15 cellular contexts compared by ENCODE assay signal in the genomic region with DNA sequence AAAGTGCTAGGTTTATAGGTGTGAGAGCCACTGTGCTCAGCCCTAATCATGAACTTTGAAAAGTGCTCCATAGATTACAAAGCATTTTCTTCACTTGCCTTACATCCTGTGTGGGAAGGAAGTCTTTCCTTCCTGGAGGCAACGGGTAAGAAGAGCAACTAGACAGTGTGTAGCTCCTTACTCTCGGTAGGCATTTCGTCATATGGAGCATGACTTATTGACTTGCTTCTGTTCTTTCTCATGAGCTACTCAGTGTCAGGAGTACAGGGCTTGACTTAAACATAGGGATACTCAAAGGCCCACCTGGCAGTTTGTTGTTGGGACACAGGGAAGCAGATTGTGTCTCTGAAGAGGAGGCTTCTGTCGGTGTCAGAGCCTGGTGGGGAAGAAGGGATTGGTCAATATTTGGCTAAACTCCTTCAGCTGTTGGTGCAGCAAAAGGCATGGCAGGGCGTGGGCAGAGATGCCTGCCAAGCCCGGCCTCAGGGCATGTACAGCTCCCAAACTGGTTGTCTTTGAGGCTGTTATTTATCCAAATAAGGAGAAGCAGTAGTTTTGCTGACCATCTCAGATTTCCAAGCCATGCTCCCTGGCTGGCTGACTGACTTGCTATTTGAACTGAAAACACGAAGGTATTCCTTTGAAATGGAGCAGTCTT.
A peak's percentile ranks its signal among the peaks of the same experiment; 100 is the strongest.
DNase-seq lines count a peak whose midpoint lies in the region; ATAC-seq, FAIRE-seq and TF ChIP-seq lines count a peak whose summit lies in the region.
"Had no signal": no experiment of that assay in that cellular context is flagged by ENCODE, and none has a peak within 500 bp of the region (broad histone marks: within the 10 kb centered on the region; RNA-seq: fewer than 3 reads in every experiment).

No MANE protein-coding gene starts in this region.

- no peak for TF ChIP-seq CTCF in natural killer cell (IDR thresholded peaks at IDR 0.05)
- no peak for TF ChIP-seq CTCF in astrocyte (IDR thresholded peaks at IDR 0.05; ENCODE audit: insufficient read depth, low read depth, low read length)
- no peak for TF ChIP-seq CTCF in upper lobe of right lung (IDR thresholded peaks at IDR 0.05)

- no peaks in the 10 kb centered on the region for H4K20me1 ChIP-seq in astrocyte (ENCODE audit: insufficient read depth, low read length)

- no peak for DNase-seq in natural killer cell treated with Interleukin-12 subunit alpha and Interleukin-12 subunit beta and Interleukin-15 and Interleukin-18, amount 100 ng/mL, for 72 hours (ENCODE audit: low spot score)
- no peak for DNase-seq in natural killer cell
- DNase-seq in astrocyte (ENCODE audit: low read depth) = no peak
- DNase-seq in kidney glomerular epithelial cell (lab: John Stamatoyannopoulos, UW) = peak; percentile 12
- no peak for DNase-seq in upper lobe of right lung
- no peak for DNase-seq in nucleus accumbens (lab: John Stamatoyannopoulos, UW)
- no peak for DNase-seq in SHP77 (lab: John Stamatoyannopoulos, UW)
- DNase-seq: activated T-cell treated with anti-CD3 and anti-CD28 coated beads, Interleukin-2, amount 50 U/mL, for 72 hours; head of caudate nucleus; NCI-H187; stimulated activated CD4-positive, alpha-beta T cell treated with anti-CD3 and anti-CD28 coated beads, Interleukin-1b, Interleukin-23, amount 100 ng/mL, for 48 hours had no signal

- H3K4me3 ChIP-seq in astrocyte (ENCODE audit: insufficient read depth, low read depth, low read length) (no peak overlapping the region), upper lobe of right lung (no peak overlapping the region)
- H3K4me3 ChIP-seq: thoracic aorta had no signal

- no peak overlapping the region for H3K27ac ChIP-seq in astrocyte (ENCODE audit: low read depth, low read length)
- H3K27ac ChIP-seq in upper lobe of right lung = no peak overlapping the region
- H3K27ac ChIP-seq: HL-60, thoracic aorta had no signal

- H3K36me3 ChIP-seq in astrocyte (ENCODE audit: insufficient read depth, low read length) = no peaks in the 10 kb centered on the region
- no peaks in the 10 kb centered on the region for H3K36me3 ChIP-seq in upper lobe of right lung
- H3K36me3 ChIP-seq: thoracic aorta had no signal

- H3K27me3 ChIP-seq in astrocyte (ENCODE audit: insufficient read depth, low read length) (no peaks in the 10 kb centered on the region), upper lobe of right lung (no peaks in the 10 kb centered on the region)

- no peak overlapping the region for H3K9ac ChIP-seq in astrocyte (ENCODE audit: low read length)

- no peaks in the 10 kb centered on the region for H3K36me3 Mint-ChIP-seq in natural killer cell treated with Interleukin-12 subunit alpha and Interleukin-12 subunit beta and Interleukin-15 and Interleukin-18, amount 100 ng/mL, for 72 hours
- H3K36me3 Mint-ChIP-seq in natural killer cell = no peaks in the 10 kb centered on the region
- peaks cover 17% of the 10 kb centered on the region for H3K36me3 Mint-ChIP-seq in astrocyte (ENCODE audit: low read depth, unreplicated experiment)

- H2AFZ ChIP-seq in astrocyte (ENCODE audit: low read depth, low read length) = no peak overlapping the region

- no peaks in the 10 kb centered on the region for H3K79me2 ChIP-seq in astrocyte (ENCODE audit: insufficient read depth, low read length)

- H3K4me1 Mint-ChIP-seq in natural killer cell treated with Interleukin-12 subunit alpha and Interleukin-12 subunit beta and Interleukin-15 and Interleukin-18, amount 100 ng/mL, for 72 hours (ENCODE audit: low read depth in 2 of 2) = peaks cover 0 to 4% of the 10 kb centered on the region in 2 donors
- no peaks in the 10 kb centered on the region for H3K4me1 Mint-ChIP-seq in natural killer cell
- peaks cover 42% of the 10 kb centered on the region for H3K4me1 Mint-ChIP-seq in astrocyte (ENCODE audit: low read depth, unreplicated experiment)
- H3K4me1 Mint-ChIP-seq: central memory CD8-positive, alpha-beta T cell had no signal

- peaks cover 11% of the 10 kb centered on the region for H3K4me1 ChIP-seq in astrocyte (ENCODE audit: insufficient read depth, low read length)
- H3K4me1 ChIP-seq in upper lobe of right lung = peaks cover under 1% of the 10 kb centered on the region

- H3K9me3 ChIP-seq in astrocyte (ENCODE audit: insufficient read depth, low read depth, low read length) = no peaks in the 10 kb centered on the region
- H3K9me3 ChIP-seq in upper lobe of right lung = no peaks in the 10 kb centered on the region
- H3K9me3 ChIP-seq: thoracic aorta had no signal

- intact Hi-C loops in natural killer cell (cut with micrococcal nuclease) = no loop called here
- intact Hi-C loops in upper lobe of right lung (cut with DNase I) = no loop called here

- no peak overlapping the region for H3K4me2 ChIP-seq in astrocyte (ENCODE audit: low read length)

- peak; percentile 6 to 45 for ATAC-seq in natural killer cell treated with Interleukin-12 subunit alpha and Interleukin-12 subunit beta and Interleukin-15 and Interleukin-18, amount 100 ng/mL, for 72 hours
- ATAC-seq in natural killer cell = no peak
- ATAC-seq in upper lobe of right lung = peak; percentile 59
- ATAC-seq in GM21360 (IDR thresholded peaks at IDR 0.05; ENCODE audit: unreplicated experiment) = no peak
- ATAC-seq: activated T-cell treated with anti-CD3 and anti-CD28 coated beads, Interleukin-2, amount 50 U/mL, for 72 hours had no signal

- H3K9me3 Mint-ChIP-seq in natural killer cell treated with Interleukin-12 subunit alpha and Interleukin-12 subunit beta and Interleukin-15 and Interleukin-18, amount 100 ng/mL, for 72 hours = no peaks in the 10 kb centered on the region
- H3K9me3 Mint-ChIP-seq in natural killer cell = peaks cover 0 to 2% of the 10 kb centered on the region in 2 donors
- no peaks in the 10 kb centered on the region for H3K9me3 Mint-ChIP-seq in astrocyte (ENCODE audit: unreplicated experiment)
- H3K9me3 Mint-ChIP-seq: central memory CD8-positive, alpha-beta T cell had no signal

- H3K27ac Mint-ChIP-seq in natural killer cell treated with Interleukin-12 subunit alpha and Interleukin-12 subunit beta and Interleukin-15 and Interleukin-18, amount 100 ng/mL, for 72 hours = no peak overlapping the region
- H3K27ac Mint-ChIP-seq in natural killer cell (no peak overlapping the region), astrocyte (ENCODE audit: unreplicated experiment) (peak overlapping the region; percentile 77)
- H3K27ac Mint-ChIP-seq: activated T-cell treated with anti-CD3 and anti-CD28 coated beads, Interleukin-2, amount 50 U/mL, for 72 hours had no signal

- H3K27me3 Mint-ChIP-seq in natural killer cell treated with Interleukin-12 subunit alpha and Interleukin-12 subunit beta and Interleukin-15 and Interleukin-18, amount 100 ng/mL, for 72 hours = peaks cover 4 to 12% of the 10 kb centered on the region in 2 donors
- H3K27me3 Mint-ChIP-seq in natural killer cell (ENCODE audit: low read depth in 2 of 2) (peaks cover 0 to 3% of the 10 kb centered on the region in 2 donors), astrocyte (ENCODE audit: low read depth, unreplicated experiment) (no peaks in the 10 kb centered on the region)

- no peak overlapping the region for H3K4me3 Mint-ChIP-seq in natural killer cell treated with Interleukin-12 subunit alpha and Interleukin-12 subunit beta and Interleukin-15 and Interleukin-18, amount 100 ng/mL, for 72 hours
- H3K4me3 Mint-ChIP-seq in natural killer cell = no peak overlapping the region
- H3K4me3 Mint-ChIP-seq in astrocyte (ENCODE audit: unreplicated experiment) = no peak overlapping the region
- H3K4me3 Mint-ChIP-seq: activated T-cell treated with anti-CD3 and anti-CD28 coated beads, Interleukin-2, amount 50 U/mL, for 72 hours; central memory CD8-positive, alpha-beta T cell had no signal

- FAIRE-seq in astrocyte (lab: Jason Lieb, UNC) = no peak

Comparison
In these comparisons a context has a peak if more than half of its experiments do, and no peak if none do; other contexts are left out.
1. ATAC-seq: peak in natural killer cell treated with Interleukin-12 subunit alpha and Interleukin-12 subunit beta and Interleukin-15 and Interleukin-18, amount 100 ng/mL, for 72 hours (2 of 2) and upper lobe of right lung (single experiment); none in natural killer cell (0 of 3) and GM21360 (single experiment).